Comparison of ENCODE assay signal across 8 cellular contexts in the genomic region with DNA sequence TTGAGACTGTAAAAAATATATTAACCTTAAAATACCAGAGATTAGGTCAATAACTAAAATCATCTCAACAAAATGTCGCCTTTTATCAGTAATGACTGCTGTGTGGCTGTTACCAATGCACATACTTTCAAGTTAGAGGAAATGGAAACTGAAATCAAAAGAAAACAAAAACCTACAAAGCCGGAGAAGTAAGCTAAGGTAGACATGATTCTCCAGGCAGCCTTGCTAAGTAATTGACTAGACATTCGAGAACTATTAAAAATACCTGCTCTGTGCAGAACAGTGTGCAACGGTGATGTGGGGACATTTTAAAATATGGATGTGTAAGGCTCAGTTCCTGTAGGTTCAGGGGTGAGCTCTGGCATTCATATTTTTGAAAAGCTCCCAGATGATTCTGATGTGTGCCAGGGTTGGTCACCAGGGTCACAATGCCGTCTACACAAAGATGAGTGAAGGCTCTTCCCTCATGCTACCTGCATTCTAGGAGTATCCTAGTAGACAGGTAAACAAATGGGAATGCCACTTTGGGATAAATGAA. TPM values are rescaled to one million over a fixed set of nuclear protein-coding genes. Genes with fewer than 3 reads are reported as not detected.
DNase-seq lines count a peak whose midpoint lies in the region; ATAC-seq, FAIRE-seq and TF ChIP-seq lines count a peak whose summit lies in the region.

No MANE protein-coding gene starts in this region.

- H3K4me3 ChIP-seq in prostate gland: peak overlapping the region; percentile 46 to 56

- H3K27me3 ChIP-seq in prostate gland (replicated peaks; ENCODE audit: insufficient read depth): no peaks in the 10 kb centered on the region

- no peak for TF ChIP-seq CTCF in prostate gland (IDR thresholded peaks at IDR 0.05)

- peaks cover 3% of the 10 kb centered on the region for H3K4me1 ChIP-seq in prostate gland (replicated peaks)

- H3K9me3 ChIP-seq in prostate gland: no peaks in the 10 kb centered on the region

- intact Hi-C loops in prostate gland (cut with DNase I): loop anchor here (5.0 kb wide), 1 partner anchor 45 kb away; no protein-coding TSS in a partner anchor

- H3K27ac ChIP-seq in prostate gland: peak overlapping the region; percentile 79 to 82

- 61% methylated on average over 5 of the region's 5 CpGs for WGBS in prostate gland

- ATAC-seq in HG02571 (IDR thresholded peaks at IDR 0.05; ENCODE audit: unreplicated experiment) (peak; percentile 51), esophagus mucosa (peak; percentile 20)

- TF ChIP-seq POLR2A in GM12892 (IDR thresholded peaks at IDR 0.05; ENCODE audit: low read depth, low read length) (no peak), prostate gland (IDR thresholded peaks at IDR 0.05) (no peak)

- FAIRE-seq in GM12892 (lab: Jason Lieb, UNC): peak; percentile 76

- no peak for DNase-seq in GM12892 (ENCODE audit: insufficient read length)
- DNase-seq in RPMI8226: peak; percentile 38
- DNase-seq in prostate gland (ENCODE audit: low spot score): no peak
- DNase-seq in HuH-7.5 (ENCODE audit: low spot score): no peak
- no peak for DNase-seq in effector CD4-positive, alpha-beta T cell
- DNase-seq in DMS53 treated with DMSO at 0.1 percent for 48 hours (lab: John Stamatoyannopoulos, UW; ENCODE audit: unreplicated experiment): no peak

- no peaks in the 10 kb centered on the region for H3K36me3 ChIP-seq in prostate gland

RNA-seq across cellular contexts. Expression of a gene that starts 0.6 kb away (rescaled TPM):
- polyA plus RNA-seq in GM12892 (2012; ENCODE audit: missing spikeins): 25.9 TPM
- total RNA-seq in esophagus mucosa: 3.4 TPM
- 1 to 10 TPM; 1.7 to 8.0 TPM for total RNA-seq in prostate gland

RNA-seq across cellular contexts. Expression of a gene that starts 30.7 kb away (rescaled TPM):
- 26.8 TPM for polyA plus RNA-seq in GM12892 (2012; ENCODE audit: missing spikeins)
- total RNA-seq in esophagus mucosa: 4.9 TPM
- 1 to 10 TPM; 1.4 to 8.2 TPM for total RNA-seq in prostate gland
